8 cellular contexts compared by ENCODE assay signal in the genomic region with DNA sequence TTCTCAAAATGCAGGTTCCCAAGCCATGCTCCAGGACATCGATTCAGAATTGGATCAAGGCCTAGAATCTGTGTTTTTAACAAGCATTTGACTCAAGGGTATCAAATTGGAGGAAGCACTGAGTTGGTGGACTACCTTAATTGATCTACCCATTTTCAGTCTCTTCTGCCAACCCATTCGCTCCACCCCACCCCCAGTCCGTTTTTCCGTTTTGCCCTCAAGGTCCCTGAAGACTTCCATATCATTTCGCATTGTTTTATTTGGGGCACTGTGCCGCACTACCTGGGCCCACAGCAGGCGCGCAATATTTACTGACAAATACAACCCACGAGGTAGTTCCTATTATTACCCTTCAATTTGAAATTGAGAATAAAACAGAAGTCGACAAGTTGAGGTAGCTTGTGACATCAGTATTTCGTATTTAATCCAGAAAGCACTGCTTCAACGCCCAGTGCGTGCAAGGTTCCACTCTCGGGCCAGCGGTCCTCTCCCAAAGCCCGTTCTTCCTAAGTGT. TPM values are rescaled to one million over a fixed set of nuclear protein-coding genes. Genes with fewer than 3 reads are reported as not detected.
DNase-seq lines count a peak whose midpoint lies in the region; ATAC-seq, FAIRE-seq and TF ChIP-seq lines count a peak whose summit lies in the region.

No MANE protein-coding gene starts in this region.

- H2AFZ ChIP-seq in keratinocyte (ENCODE audit: control insufficient read depth, low read length) = peak overlapping the region; percentile 96

- H3K4me3 Mint-ChIP-seq in CD14-positive monocyte = peak overlapping the region; percentile 90 to 94

- FAIRE-seq in keratinocyte (lab: Jason Lieb, UNC) = no peak
- FAIRE-seq in GM19239 (lab: Jason Lieb, UNC) = no peak

- no peaks in the 10 kb centered on the region for H3K27me3 ChIP-seq in keratinocyte (ENCODE audit: control insufficient read depth, extremely low read depth, insufficient read depth, low read length)

- H3K4me2 ChIP-seq in keratinocyte (ENCODE audit: control insufficient read depth, extremely low read depth, insufficient read depth, low read depth, low read length) = peak overlapping the region; percentile 97

- H3K27me3 Mint-ChIP-seq in CD14-positive monocyte (ENCODE audit: low read depth in 3 of 3) = no peaks in the 10 kb centered on the region

- H3K27ac ChIP-seq in keratinocyte (ENCODE audit: control insufficient read depth, insufficient read depth, low read length) = peak overlapping the region; percentile 91

- no peak for ATAC-seq in HG03432 (IDR thresholded peaks at IDR 0.05; ENCODE audit: unreplicated experiment)

- dilution Hi-C loops in keratinocyte (cut with MboI; ENCODE audit: extremely low pct_ligation_motif_present, low sequenced_read_pairs) = no loop called here

- peak overlapping the region; percentile 97 for H3K9ac ChIP-seq in keratinocyte (ENCODE audit: control insufficient read depth, extremely low read depth, insufficient read depth, low read length)

- H3K27ac Mint-ChIP-seq in CD14-positive monocyte = peak overlapping the region; percentile 79 to 94 (median 91)

- no peaks in the 10 kb centered on the region for H4K20me1 ChIP-seq in keratinocyte (ENCODE audit: control insufficient read depth, extremely low read depth, insufficient read depth, low read length)

- peaks cover 15% of the 10 kb centered on the region for H3K4me1 Mint-ChIP-seq in CD14-positive monocyte

- H3K9me3 Mint-ChIP-seq in CD14-positive monocyte = no peaks in the 10 kb centered on the region

- intact Hi-C loops in CD14-positive monocyte (cut with micrococcal nuclease) = loop anchor here (2.0 to 5.0 kb wide), 2 partner anchors 34 to 35 kb away; a partner anchor contains a TSS

- H3K4me1 ChIP-seq in keratinocyte (ENCODE audit: control insufficient read depth, extremely low read depth, insufficient read depth, low read length) = peaks cover 17% of the 10 kb centered on the region

- in situ Hi-C loops in KBM-7 (cut with MboI; ENCODE audit: low pct_unique_long_range_greater_than_20kb, low sequenced_read_pairs) = no loop called here

- DNase-seq in CD14-positive monocyte (ENCODE audit: low spot score) (no peak), LNCaP clone FGC (ENCODE audit: low read depth) (no peak), keratinocyte (ENCODE audit: low read depth, low spot score) (no peak), KBM-7 (no peak), GM19239 (ENCODE audit: insufficient read length, low spot score) (no peak)
- peak; percentile 37 for DNase-seq in activated naive CD4-positive, alpha-beta T cell treated with anti-CD3 and anti-CD28 coated beads, Interleukin-2, amount 50 U/mL, for 16 hours
- DNase-seq in stimulated activated CD4-positive, alpha-beta T cell treated with anti-CD3 and anti-CD28 coated beads, TNF-alpha, amount 100 ng/mL, for 4 hours (ENCODE audit: low read depth in 3 of 3) = peak in 2 of 3 experiments; percentile 3 to 12

- no peaks in the 10 kb centered on the region for H3K9me1 ChIP-seq in keratinocyte (ENCODE audit: control insufficient read depth, extremely low read depth, insufficient read depth, low read length)

- H3K36me3 Mint-ChIP-seq in CD14-positive monocyte = peaks cover 4 to 13% of the 10 kb centered on the region in 2 donors

- no peaks in the 10 kb centered on the region for H3K9me3 ChIP-seq in keratinocyte (ENCODE audit: control insufficient read depth, low read depth, low read length)

- H3K36me3 ChIP-seq in keratinocyte (ENCODE audit: control insufficient read depth in 2 of 2, extremely low read depth in 1 of 2, insufficient read depth in 2 of 2, low read length in 2 of 2) = no peaks in the 10 kb centered on the region

- no peak for TF ChIP-seq CTCF in CD14-positive monocyte (IDR thresholded peaks at IDR 0.05)
- no peak for TF ChIP-seq CTCF in LNCaP clone FGC (IDR thresholded peaks at IDR 0.05; ENCODE audit: control insufficient read depth, extremely low read depth, insufficient read depth)
- no peak for TF ChIP-seq CTCF in keratinocyte (optimal IDR thresholded peaks at IDR 0.05 in 1 of 3, IDR thresholded peaks at IDR 0.05 in 1 of 3, conservative IDR thresholded peaks at IDR 0.05 in 1 of 3; ENCODE audit: extremely low read depth in 1 of 3, insufficient read depth in 2 of 3, low read length in 3 of 3)

- H3K4me3 ChIP-seq in LNCaP clone FGC (ENCODE audit: low read depth, low read length) (peak overlapping the region; percentile 100), keratinocyte (ENCODE audit: control insufficient read depth in 2 of 3, extremely low read depth in 1 of 3, insufficient read depth in 2 of 3, low read depth in 1 of 3, low read length in 3 of 3) (peak overlapping the region; percentile 61 to 96 (median 86))

- H3K79me2 ChIP-seq in keratinocyte (ENCODE audit: control insufficient read depth, insufficient read depth, low read length) = peaks cover 41% of the 10 kb centered on the region

RNA-seq across cellular contexts. Expression of a gene that starts 0.6 kb away (rescaled TPM):
- 1 to 10 TPM; 1.6 to 2.7 TPM for polyA plus RNA-seq in CD14-positive monocyte
- 9.3 to 12.9 TPM (median 9.8 TPM) in 3 replicates for polyA plus RNA-seq in keratinocyte
- 1.7 TPM for polyA plus RNA-seq in keratinocyte (2011; ENCODE audit: low read depth)
- 5.5 and 7.4 TPM in 2 replicates for polyA plus RNA-seq in keratinocyte (2011; cell fraction: cytosol; rRNA removed)
- polyA plus RNA-seq in keratinocyte (2011; cell fraction: nucleus; rRNA removed) = 20.3 and 21.7 TPM in 2 replicates
- polyA plus RNA-seq in keratinocyte (2012; ENCODE audit: low replicate concordance) = 3.9 and 5.7 TPM in 2 replicates
- 6.8 to 13.3 TPM (median 10.4 TPM) in 3 replicates for polyA minus RNA-seq in keratinocyte
- polyA minus RNA-seq in keratinocyte (2011; cell fraction: cytosol; rRNA and poly(A)+ RNA removed) = 3.3 TPM
- 8.8 and 16.0 TPM in 2 replicates for polyA minus RNA-seq in keratinocyte (2011; cell fraction: nucleus; rRNA and poly(A)+ RNA removed)

RNA-seq across cellular contexts. Expression of a gene that starts 35.4 kb away (rescaled TPM):
- under 1 TPM in 1 of 2 donors, not detected in 1; 0.09 TPM for polyA plus RNA-seq in CD14-positive monocyte
- polyA plus RNA-seq in keratinocyte = 8.5 to 33.1 TPM (median 32.1 TPM) in 3 replicates
- polyA plus RNA-seq in keratinocyte (2011; ENCODE audit: low read depth) = 1.2 TPM
- polyA plus RNA-seq in keratinocyte (2011; cell fraction: cytosol; rRNA removed) = 11.3 and 17.1 TPM in 2 replicates
- 12.3 and 13.2 TPM in 2 replicates for polyA plus RNA-seq in keratinocyte (2011; cell fraction: nucleus; rRNA removed)
- 0.97 and 19.3 TPM in 2 replicates for polyA plus RNA-seq in keratinocyte (2012; ENCODE audit: low replicate concordance)
- 5.9 to 26.8 TPM (median 19.0 TPM) in 3 replicates for polyA minus RNA-seq in keratinocyte
- polyA minus RNA-seq in keratinocyte (2011; cell fraction: cytosol; rRNA and poly(A)+ RNA removed) = 8.1 TPM
- polyA minus RNA-seq in keratinocyte (2011; cell fraction: nucleus; rRNA and poly(A)+ RNA removed) = 5.5 and 6.3 TPM in 2 replicates

Comparison
In these comparisons a context has a peak if more than half of its experiments do, and no peak if none do; other contexts are left out.
1. DNase-seq: peak in activated naive CD4-positive, alpha-beta T cell treated with anti-CD3 and anti-CD28 coated beads, Interleukin-2, amount 50 U/mL, for 16 hours (single experiment) and stimulated activated CD4-positive, alpha-beta T cell treated with anti-CD3 and anti-CD28 coated beads, TNF-alpha, amount 100 ng/mL, for 4 hours (2 of 3); none in CD14-positive monocyte (single experiment), LNCaP clone FGC (single experiment), keratinocyte (single experiment), KBM-7 (single experiment) and GM19239 (single experiment).